ENCODE assay signal across 8 cellular contexts in genomic region chr18:34809697-34810096, GRCh38.
DNase-seq lines count a peak whose midpoint lies in the region; ATAC-seq and TF ChIP-seq lines count a peak whose summit lies in the region.

No MANE protein-coding gene starts in this region.

- peak; percentile 42 for TF ChIP-seq CTCF in astrocyte of the cerebellum (IDR thresholded peaks at IDR 0.05; ENCODE audit: low read depth, low read length, missing control alignments)
- peak in 1 of 3 experiments; percentile 39 for TF ChIP-seq CTCF in vagina (IDR thresholded peaks at IDR 0.05)

- in situ Hi-C loops in astrocyte of the cerebellum (cut with HindIII; ENCODE audit: low sequenced_read_pairs) = no loop called here

- H3K4me1 ChIP-seq in vagina = no peaks in the 10 kb centered on the region
- no peaks in the 10 kb centered on the region for H3K4me1 ChIP-seq in effector memory CD4-positive, alpha-beta T cell (ENCODE audit: control insufficient read depth, insufficient read depth, low read length, poor library complexity, severe bottlenecking)

- DNase-seq in D341Med (ENCODE audit: low spot score) = peak; percentile 62
- DNase-seq in HT-29 (ENCODE audit: low spot score) = peak; percentile 28
- no peak for DNase-seq in astrocyte of the cerebellum (ENCODE audit: low read depth)
- DNase-seq in kidney tubule cell (ENCODE audit: low spot score) = peak; percentile 55
- no peak for DNase-seq in vagina (ENCODE audit: extremely low spot score in 2 of 2)
- DNase-seq in effector memory CD4-positive, alpha-beta T cell = no peak

- no peaks in the 10 kb centered on the region for H3K9me3 ChIP-seq in vagina
- H3K9me3 ChIP-seq in effector memory CD4-positive, alpha-beta T cell (ENCODE audit: control insufficient read depth, low read length) = no peaks in the 10 kb centered on the region

- no peaks in the 10 kb centered on the region for H3K27me3 ChIP-seq in vagina
- no peaks in the 10 kb centered on the region for H3K27me3 ChIP-seq in effector memory CD4-positive, alpha-beta T cell (replicated peaks; ENCODE audit: control insufficient read depth, insufficient read depth, low read length, poor library complexity, severe bottlenecking)

- TF ChIP-seq POLR2A in vagina (IDR thresholded peaks at IDR 0.05) = no peak

- H3K27ac ChIP-seq in vagina = no peak overlapping the region
- H3K27ac ChIP-seq in effector memory CD4-positive, alpha-beta T cell (ENCODE audit: insufficient read depth, low read length, poor library complexity, severe bottlenecking) = no peak overlapping the region

- H3K36me3 ChIP-seq in vagina = peaks cover 0 to 12% of the 10 kb centered on the region in 2 donors
- H3K36me3 ChIP-seq in effector memory CD4-positive, alpha-beta T cell (ENCODE audit: control insufficient read depth, insufficient read depth, low read length) = no peaks in the 10 kb centered on the region

- intact Hi-C loops in vagina (cut with DNase I) = no loop called here

- ATAC-seq in GM21360 (IDR thresholded peaks at IDR 0.05; ENCODE audit: unreplicated experiment) = no peak
- ATAC-seq in GM18909 (IDR thresholded peaks at IDR 0.05; ENCODE audit: poor library complexity, unreplicated experiment) = no peak

- no peak overlapping the region for H3K4me3 ChIP-seq in astrocyte of the cerebellum (ENCODE audit: low read depth, low read length)
- H3K4me3 ChIP-seq in vagina = no peak overlapping the region
- no peak overlapping the region for H3K4me3 ChIP-seq in effector memory CD4-positive, alpha-beta T cell (ENCODE audit: insufficient read depth, low read depth, low read length, poor library complexity, severe bottlenecking)

Comparison
In these comparisons a context has a peak if more than half of its experiments do, and no peak if none do; other contexts are left out.
1. DNase-seq: peak in D341Med (single experiment), HT-29 (single experiment) and kidney tubule cell (single experiment); none in astrocyte of the cerebellum (single experiment), vagina (0 of 2) and effector memory CD4-positive, alpha-beta T cell (0 of 3).